ENCODE assay signal across 23 cellular contexts in the genomic region with DNA sequence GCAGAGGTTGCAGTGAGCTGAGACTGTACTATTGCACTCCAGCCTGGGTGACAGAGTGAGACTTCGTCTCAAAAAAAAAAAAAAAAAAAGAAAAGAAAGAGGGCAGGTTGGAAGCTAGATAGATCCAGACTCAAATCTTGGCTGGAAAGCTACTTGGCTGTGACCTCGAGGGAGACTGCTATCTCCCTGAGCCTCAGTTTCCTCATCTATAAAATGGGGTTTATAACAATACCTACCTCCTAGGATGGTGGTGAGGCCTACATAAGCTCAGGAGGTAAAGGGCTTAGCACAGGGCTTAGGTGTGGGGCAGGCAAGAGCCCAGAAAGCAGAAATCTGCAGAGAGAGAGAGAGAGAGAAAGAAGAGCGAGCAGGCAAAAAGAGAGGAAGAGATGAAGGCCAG. TPM values are rescaled to one million over a fixed set of nuclear protein-coding genes. Genes with fewer than 3 reads are reported as not detected.
DNase-seq lines count a peak whose midpoint lies in the region; ATAC-seq and TF ChIP-seq lines count a peak whose summit lies in the region.
"Had no signal": no experiment of that assay in that cellular context is flagged by ENCODE, and none has a peak within 500 bp of the region (broad histone marks: within the 10 kb centered on the region; RNA-seq: fewer than 3 reads in every experiment).

No MANE protein-coding gene starts in this region.

- no peak overlapping the region for H2AFZ ChIP-seq in OCI-LY7 (ENCODE audit: low read length)

- no peak overlapping the region for H3K4me2 ChIP-seq in OCI-LY7 (ENCODE audit: low read length)

- DNase-seq in activated T-cell treated with anti-CD3 and anti-CD28 coated beads, Interleukin-2, amount 50 U/mL, for 24 hours, result no peak
- DNase-seq in activated T-cell treated with anti-CD3 and anti-CD28 coated beads for 4 hours, result no peak
- DNase-seq in natural killer cell, result no peak
- DNase-seq in natural killer cell treated with Interleukin-12 subunit alpha and Interleukin-12 subunit beta and Interleukin-15 and Interleukin-18, amount 100 ng/mL, for 72 hours (ENCODE audit: low spot score), result no peak
- no peak for DNase-seq in activated naive CD8-positive, alpha-beta T cell treated with anti-CD3 and anti-CD28 coated beads, Interleukin-2, amount 50 U/mL, for 24 hours
- no peak for DNase-seq in stimulated activated naive B cell treated with anti-CD40 and anti-IgM and Interleukin-4, amounts not matched to agents 10 μg/mL and 1 μg/mL and 100 μg/mL, for 72 hours
- DNase-seq in OCI-LY7 (ENCODE audit: low spot score), result no peak
- no peak for DNase-seq in DMS 273 (lab: John Stamatoyannopoulos, UW; ENCODE audit: unreplicated experiment)
- DNase-seq: AML-193, C1 segment of cervical spinal cord, DMS53, GF-D8, Kasumi-1, NCI-H1417, NCI-H1694 treated with DMSO at 0.1 percent for 48 hours, NCI-H2081 treated with DMSO at 0.1 percent for 48 hours, NCI-H2171 treated with DMSO at 0.1 percent for 48 hours, NCI-H524 treated with DMSO at 0.1 percent for 48 hours, NCI-H82, OCI-M1 had no signal

- H3K36me3 Mint-ChIP-seq in activated T-cell treated with anti-CD3 and anti-CD28 coated beads, Interleukin-2, amount 50 U/mL, for 24 hours (ENCODE audit: low read depth), result peaks cover 82% of the 10 kb centered on the region
- H3K36me3 Mint-ChIP-seq in natural killer cell, result peaks cover under 1% of the 10 kb centered on the region
- H3K36me3 Mint-ChIP-seq in natural killer cell treated with Interleukin-12 subunit alpha and Interleukin-12 subunit beta and Interleukin-15 and Interleukin-18, amount 100 ng/mL, for 72 hours, result peaks cover 6% of the 10 kb centered on the region
- H3K36me3 Mint-ChIP-seq in activated naive CD8-positive, alpha-beta T cell treated with anti-CD3 and anti-CD28 coated beads, Interleukin-2, amount 50 U/mL, for 24 hours (ENCODE audit: low read depth), result peaks cover 32% of the 10 kb centered on the region
- peaks cover 30 to 33% of the 10 kb centered on the region in 2 donors for H3K36me3 Mint-ChIP-seq in stimulated activated naive B cell treated with anti-CD40 and anti-IgM and Interleukin-4, amounts not matched to agents 10 μg/mL and 1 μg/mL and 100 μg/mL, for 72 hours

- BruUV-seq in OCI-LY7 (replicated peaks; lab: Mats Ljungman, UMichigan), result no TSS peak

- POLR2A ChIA-PET in OCI-LY7 (lab: Charles Lee), result no interaction called here

- H3K9me3 ChIP-seq in OCI-LY7 (ENCODE audit: low read length), result no peaks in the 10 kb centered on the region

- no peaks in the 10 kb centered on the region for H3K4me1 ChIP-seq in OCI-LY7 (ENCODE audit: insufficient read depth, low read length, poor library complexity, severe bottlenecking)

- no peaks in the 10 kb centered on the region for H3K9me2 ChIP-seq in OCI-LY7 (ENCODE audit: insufficient read depth, low read length)

- no peaks in the 10 kb centered on the region for H3K4me1 Mint-ChIP-seq in activated T-cell treated with anti-CD3 and anti-CD28 coated beads, Interleukin-2, amount 50 U/mL, for 24 hours (ENCODE audit: low read depth)
- peaks cover 0 to 4% of the 10 kb centered on the region in 2 donors for H3K4me1 Mint-ChIP-seq in natural killer cell
- H3K4me1 Mint-ChIP-seq in natural killer cell treated with Interleukin-12 subunit alpha and Interleukin-12 subunit beta and Interleukin-15 and Interleukin-18, amount 100 ng/mL, for 72 hours (ENCODE audit: low read depth in 2 of 2), result peaks cover 0 to under 1% of the 10 kb centered on the region in 2 donors
- H3K4me1 Mint-ChIP-seq in activated naive CD8-positive, alpha-beta T cell treated with anti-CD3 and anti-CD28 coated beads, Interleukin-2, amount 50 U/mL, for 24 hours, result no peaks in the 10 kb centered on the region
- peaks cover 2 to 7% of the 10 kb centered on the region in 2 donors for H3K4me1 Mint-ChIP-seq in stimulated activated naive B cell treated with anti-CD40 and anti-IgM and Interleukin-4, amounts not matched to agents 10 μg/mL and 1 μg/mL and 100 μg/mL, for 72 hours

- H3K4me3 Mint-ChIP-seq in activated T-cell treated with anti-CD3 and anti-CD28 coated beads, Interleukin-2, amount 50 U/mL, for 24 hours, result no peak overlapping the region
- no peak overlapping the region for H3K4me3 Mint-ChIP-seq in natural killer cell
- H3K4me3 Mint-ChIP-seq in natural killer cell treated with Interleukin-12 subunit alpha and Interleukin-12 subunit beta and Interleukin-15 and Interleukin-18, amount 100 ng/mL, for 72 hours, result no peak overlapping the region
- no peak overlapping the region for H3K4me3 Mint-ChIP-seq in activated naive CD8-positive, alpha-beta T cell treated with anti-CD3 and anti-CD28 coated beads, Interleukin-2, amount 50 U/mL, for 24 hours
- H3K4me3 Mint-ChIP-seq in stimulated activated naive B cell treated with anti-CD40 and anti-IgM and Interleukin-4, amounts not matched to agents 10 μg/mL and 1 μg/mL and 100 μg/mL, for 72 hours, result no peak overlapping the region

- H3K27ac ChIP-seq in OCI-LY7 (ENCODE audit: low read depth, low read length, poor library complexity, severe bottlenecking), result no peak overlapping the region

- CTCF ChIA-PET in OCI-LY7 (lab: Charles Lee; ENCODE audit: unreplicated experiment), result no interaction called here

- intact Hi-C loops in natural killer cell (cut with micrococcal nuclease) (no loop called here), OCI-LY7 (cut with micrococcal nuclease; ENCODE audit: unreplicated experiment) (no loop called here)

- H3K79me2 ChIP-seq in OCI-LY7 (ENCODE audit: insufficient read depth, low read depth, low read length), result no peaks in the 10 kb centered on the region

- no peaks in the 10 kb centered on the region for H3K27me3 Mint-ChIP-seq in activated T-cell treated with anti-CD3 and anti-CD28 coated beads, Interleukin-2, amount 50 U/mL, for 24 hours
- H3K27me3 Mint-ChIP-seq in natural killer cell (ENCODE audit: low read depth in 2 of 2), result no peaks in the 10 kb centered on the region
- no peaks in the 10 kb centered on the region for H3K27me3 Mint-ChIP-seq in natural killer cell treated with Interleukin-12 subunit alpha and Interleukin-12 subunit beta and Interleukin-15 and Interleukin-18, amount 100 ng/mL, for 72 hours
- no peaks in the 10 kb centered on the region for H3K27me3 Mint-ChIP-seq in activated naive CD8-positive, alpha-beta T cell treated with anti-CD3 and anti-CD28 coated beads, Interleukin-2, amount 50 U/mL, for 24 hours
- no peaks in the 10 kb centered on the region for H3K27me3 Mint-ChIP-seq in stimulated activated naive B cell treated with anti-CD40 and anti-IgM and Interleukin-4, amounts not matched to agents 10 μg/mL and 1 μg/mL and 100 μg/mL, for 72 hours

- TF ChIP-seq CTCF in natural killer cell (IDR thresholded peaks at IDR 0.05) (no peak), OCI-LY7 (conservative IDR thresholded peaks at IDR 0.05; ENCODE audit: low read length) (no peak)

- peaks cover 90% of the 10 kb centered on the region for H3K36me3 ChIP-seq in OCI-LY7 (ENCODE audit: insufficient read depth, low read length)

- H3K4me3 ChIP-seq in OCI-LY7 (ENCODE audit: low read depth, low read length, poor library complexity, severe bottlenecking), result no peak overlapping the region

- no peak for ATAC-seq in natural killer cell
- ATAC-seq in natural killer cell treated with Interleukin-12 subunit alpha and Interleukin-12 subunit beta and Interleukin-15 and Interleukin-18, amount 100 ng/mL, for 72 hours, result no peak
- no peak for ATAC-seq in activated naive CD8-positive, alpha-beta T cell treated with anti-CD3 and anti-CD28 coated beads, Interleukin-2, amount 50 U/mL, for 24 hours
- ATAC-seq in stimulated activated naive B cell treated with anti-CD40 and anti-IgM and Interleukin-4, amounts not matched to agents 10 μg/mL and 1 μg/mL and 100 μg/mL, for 72 hours (replicated peaks), result no peak

- peak overlapping the region; percentile 2 for H3K27ac Mint-ChIP-seq in activated T-cell treated with anti-CD3 and anti-CD28 coated beads, Interleukin-2, amount 50 U/mL, for 24 hours
- H3K27ac Mint-ChIP-seq in natural killer cell, result peak overlapping the region; percentile 44 to 61
- peak overlapping the region in 1 of 2 donors; percentile 20 for H3K27ac Mint-ChIP-seq in natural killer cell treated with Interleukin-12 subunit alpha and Interleukin-12 subunit beta and Interleukin-15 and Interleukin-18, amount 100 ng/mL, for 72 hours
- H3K27ac Mint-ChIP-seq in activated naive CD8-positive, alpha-beta T cell treated with anti-CD3 and anti-CD28 coated beads, Interleukin-2, amount 50 U/mL, for 24 hours, result peak overlapping the region; percentile 29
- H3K27ac Mint-ChIP-seq in stimulated activated naive B cell treated with anti-CD40 and anti-IgM and Interleukin-4, amounts not matched to agents 10 μg/mL and 1 μg/mL and 100 μg/mL, for 72 hours, result peak overlapping the region; percentile 20

- H4K20me1 ChIP-seq in OCI-LY7 (ENCODE audit: insufficient read depth, low read length), result no peaks in the 10 kb centered on the region

- H3K9me3 Mint-ChIP-seq in activated T-cell treated with anti-CD3 and anti-CD28 coated beads, Interleukin-2, amount 50 U/mL, for 24 hours, result no peaks in the 10 kb centered on the region
- no peaks in the 10 kb centered on the region for H3K9me3 Mint-ChIP-seq in natural killer cell
- H3K9me3 Mint-ChIP-seq in natural killer cell treated with Interleukin-12 subunit alpha and Interleukin-12 subunit beta and Interleukin-15 and Interleukin-18, amount 100 ng/mL, for 72 hours, result no peaks in the 10 kb centered on the region
- H3K9me3 Mint-ChIP-seq in activated naive CD8-positive, alpha-beta T cell treated with anti-CD3 and anti-CD28 coated beads, Interleukin-2, amount 50 U/mL, for 24 hours, result no peaks in the 10 kb centered on the region
- H3K9me3 Mint-ChIP-seq in stimulated activated naive B cell treated with anti-CD40 and anti-IgM and Interleukin-4, amounts not matched to agents 10 μg/mL and 1 μg/mL and 100 μg/mL, for 72 hours, result no peaks in the 10 kb centered on the region

RNA-seq across cellular contexts. Expression of a gene that starts 24.2 kb away (rescaled TPM):
- total RNA-seq in natural killer cell, result under 1 TPM in 2 of 3 donors, not detected in 1; 0.14 to 0.20 TPM
- under 1 TPM in 1 of 2 donors, not detected in 1; 0.36 TPM for total RNA-seq in natural killer cell treated with Interleukin-12 subunit alpha and Interleukin-12 subunit beta and Interleukin-15 and Interleukin-18, amount 100 ng/mL, for 72 hours
- total RNA-seq in OCI-LY7 (2014; rRNA removed; shearing (Covaris generic)), result 0.10 and 0.44 TPM in 2 replicates
- total RNA-seq in OCI-LY7 (2022), result not detected in 2 replicates

RNA-seq across cellular contexts. Expression of a gene that starts 31.7 kb away (rescaled TPM):
- total RNA-seq in natural killer cell, result 100 to 1,000 TPM; 179 to 216 (median 203) TPM
- total RNA-seq in natural killer cell treated with Interleukin-12 subunit alpha and Interleukin-12 subunit beta and Interleukin-15 and Interleukin-18, amount 100 ng/mL, for 72 hours, result 10 to 100 TPM; 82.3 to 100.0 TPM
- 30.5 and 34.3 TPM in 2 replicates for total RNA-seq in OCI-LY7 (2014; rRNA removed; shearing (Covaris generic))
- 89.2 and 101 TPM in 2 replicates for total RNA-seq in OCI-LY7 (2022)

RNA-seq across cellular contexts. Expression of a gene that starts 49.2 kb away (rescaled TPM):
- total RNA-seq in natural killer cell, result not detected
- 1 to 10 TPM in 1 of 2 donors, not detected in 1; 3.0 TPM for total RNA-seq in natural killer cell treated with Interleukin-12 subunit alpha and Interleukin-12 subunit beta and Interleukin-15 and Interleukin-18, amount 100 ng/mL, for 72 hours
- total RNA-seq in OCI-LY7 (2014; rRNA removed; shearing (Covaris generic)), result not detected in 2 replicates
- not detected in 2 replicates for total RNA-seq in OCI-LY7 (2022)
- total RNA-seq: A172, H4, MCF 10A had no signal
